Comparison of ENCODE assay signal across 30 cellular contexts in genomic region chr13:74215420-74215819, GRCh38.
"Had no signal": no experiment of that assay in that cellular context is flagged by ENCODE, and none has a peak within 500 bp of the region (broad histone marks: within the 10 kb centered on the region; RNA-seq: fewer than 3 reads in every experiment).

No MANE protein-coding gene starts in this region.

- H3K27ac ChIP-seq: ascending aorta, breast epithelium, coronary artery, dorsolateral prefrontal cortex, esophagus muscularis mucosa, gastroesophageal sphincter had no signal

- H3K4me1 Mint-ChIP-seq: activated CD8-positive, alpha-beta memory T cell treated with anti-CD3 and anti-CD28 coated beads, Interleukin-2, amount 10 ng/mL, durations not matched to agents 7 days and 5 days; central memory CD8-positive, alpha-beta T cell had no signal

- H3K4me3 Mint-ChIP-seq: activated CD4-positive, alpha-beta memory T cell treated with anti-CD3 and anti-CD28 coated beads for 36 hours; activated CD4-positive, alpha-beta T cell treated with anti-CD3 and anti-CD28 coated beads for 36 hours; activated CD4-positive, alpha-beta T cell treated with anti-CD3 and anti-CD28 coated beads, Interleukin-2, amount 10 ng/mL, durations not matched to agents 24 days and 14 days; activated CD8-positive, alpha-beta memory T cell treated with anti-CD3 and anti-CD28 coated beads, Interleukin-2, amount 10 ng/mL, durations not matched to agents 7 days and 5 days; activated CD8-positive, alpha-beta T cell treated with anti-CD3 and anti-CD28 coated beads, Interleukin-2, amount 10 ng/mL, durations not matched to agents 7 days and 5 days; activated naive CD4-positive, alpha-beta T cell treated with anti-CD3 and anti-CD28 coated beads, Interleukin-2, amount 10 ng/mL, durations not matched to agents 7 days and 5 days; activated naive CD8-positive, alpha-beta T cell treated with anti-CD3 and anti-CD28 coated beads, Interleukin-2, amount 10 ng/mL, durations not matched to agents 7 days and 5 days; activated T-helper 1 cell treated with anti-CD3 and anti-CD28 coated beads, Interleukin-12 subunit alpha, Interleukin-12 subunit beta, Interleukin-2, Interleukin-4 antibody, amounts not matched to agents 30 ng/mL and 10 ng/mL and 1 ng/mL, durations not matched to agents 14 hours and 24 hours and 36 hours; brain; central memory CD8-positive, alpha-beta T cell; dendritic cell treated with granulocyte-macrophage colony-stimulating factor and Interleukin-4, amounts not matched to agents 40 ng/mL and 50 ng/mL, for 4 days had no signal

- DNase-seq: activated CD4-positive, alpha-beta memory T cell treated with anti-CD3 and anti-CD28 coated beads for 36 hours; activated CD4-positive, alpha-beta T cell treated with anti-CD3 and anti-CD28 coated beads for 36 hours; activated CD4-positive, alpha-beta T cell treated with anti-CD3 and anti-CD28 coated beads, Interleukin-2, amount 10 ng/mL, durations not matched to agents 24 days and 14 days; activated CD4-positive, CD25-positive, alpha-beta regulatory T cell; activated CD4-positive, CD25-positive, alpha-beta regulatory T cell treated with anti-CD3 and anti-CD28 coated beads, Interleukin-2, amount 50 U/mL, for 72 hours; activated CD8-positive, alpha-beta memory T cell treated with anti-CD3 and anti-CD28 coated beads, Interleukin-2, amount 10 ng/mL, durations not matched to agents 7 days and 5 days; activated CD8-positive, alpha-beta memory T cell treated with anti-CD3 and anti-CD28 coated beads, Interleukin-2, amount 50 U/mL, for 4 hours; activated CD8-positive, alpha-beta T cell treated with anti-CD3 and anti-CD28 coated beads, Interleukin-2, amount 10 ng/mL, durations not matched to agents 7 days and 5 days; activated gamma-delta T cell; activated naive CD4-positive, alpha-beta T cell; activated naive CD4-positive, alpha-beta T cell treated with anti-CD3 and anti-CD28 coated beads, Interleukin-2, amount 10 ng/mL, durations not matched to agents 7 days and 5 days; activated naive CD8-positive, alpha-beta T cell treated with anti-CD3 and anti-CD28 coated beads, Interleukin-2, amount 10 ng/mL, durations not matched to agents 7 days and 5 days; activated T-cell treated with anti-CD3 and anti-CD28 coated beads, Interleukin-2, amount 50 U/mL, for 1 hour; activated T-cell treated with anti-CD3 and anti-CD28 coated beads, Interleukin-2, amount 50 U/mL, for 48 hours; dorsolateral prefrontal cortex; effector memory CD4-positive, alpha-beta T cell; erythroblast; foreskin melanocyte; T-helper 2 cell had no signal

- H3K36me3 ChIP-seq: ascending aorta, breast epithelium, esophagus muscularis mucosa, gastroesophageal sphincter had no signal

- H3K4me1 ChIP-seq: breast epithelium, gastroesophageal sphincter had no signal

- ATAC-seq: activated CD4-positive, alpha-beta T cell treated with anti-CD3 and anti-CD28 coated beads for 36 hours; activated CD8-positive, alpha-beta memory T cell treated with anti-CD3 and anti-CD28 coated beads, Interleukin-2, amount 10 ng/mL, durations not matched to agents 7 days and 5 days; activated CD8-positive, alpha-beta T cell treated with anti-CD3 and anti-CD28 coated beads, Interleukin-2, amount 10 ng/mL, durations not matched to agents 7 days and 5 days; activated naive CD4-positive, alpha-beta T cell treated with anti-CD3 and anti-CD28 coated beads, Interleukin-2, amount 50 U/mL, for 72 hours; gastroesophageal sphincter had no signal

- H3K27ac Mint-ChIP-seq: activated CD4-positive, alpha-beta memory T cell treated with anti-CD3 and anti-CD28 coated beads for 36 hours; activated CD4-positive, alpha-beta T cell treated with anti-CD3 and anti-CD28 coated beads for 36 hours; activated CD4-positive, alpha-beta T cell treated with anti-CD3 and anti-CD28 coated beads, Interleukin-2, amount 10 ng/mL, durations not matched to agents 24 days and 14 days; activated CD8-positive, alpha-beta memory T cell treated with anti-CD3 and anti-CD28 coated beads, Interleukin-2, amount 10 ng/mL, durations not matched to agents 7 days and 5 days; activated CD8-positive, alpha-beta T cell treated with anti-CD3 and anti-CD28 coated beads, Interleukin-2, amount 10 ng/mL, durations not matched to agents 7 days and 5 days; activated naive CD4-positive, alpha-beta T cell treated with anti-CD3 and anti-CD28 coated beads, Interleukin-2, amount 10 ng/mL, durations not matched to agents 7 days and 5 days; activated naive CD4-positive, alpha-beta T cell treated with anti-CD3 and anti-CD28 coated beads, Interleukin-2, amount 50 U/mL, for 72 hours; activated naive CD8-positive, alpha-beta T cell treated with anti-CD3 and anti-CD28 coated beads, Interleukin-2, amount 10 ng/mL, durations not matched to agents 7 days and 5 days; activated T-helper 1 cell treated with anti-CD3 and anti-CD28 coated beads, Interleukin-12 subunit alpha, Interleukin-12 subunit beta, Interleukin-2, Interleukin-4 antibody, amounts not matched to agents 30 ng/mL and 10 ng/mL and 1 ng/mL, durations not matched to agents 14 hours and 24 hours and 36 hours; activated T-helper 2 cell treated with anti-CD3 and anti-CD28 coated beads, Interferon-gamma antibody, Interleukin-2, Interleukin-4, amounts not matched to agents 10 μg/mL and 5 μg/mL and 100 μg/mL, durations not matched to agents 14 hours and 24 hours and 36 hours; brain; dendritic cell treated with granulocyte-macrophage colony-stimulating factor and Interleukin-4, amounts not matched to agents 40 ng/mL and 50 ng/mL, for 4 days had no signal

- H3K9me3 ChIP-seq: ascending aorta, breast epithelium, esophagus muscularis mucosa, gastroesophageal sphincter had no signal

- H3K4me3 ChIP-seq: ascending aorta, breast epithelium, coronary artery, dorsolateral prefrontal cortex, esophagus muscularis mucosa, gastroesophageal sphincter had no signal

- H3K9me3 Mint-ChIP-seq: activated CD4-positive, alpha-beta memory T cell treated with anti-CD3 and anti-CD28 coated beads for 36 hours; activated T-helper 1 cell treated with anti-CD3 and anti-CD28 coated beads, Interleukin-12 subunit alpha, Interleukin-12 subunit beta, Interleukin-2, Interleukin-4 antibody, amounts not matched to agents 30 ng/mL and 10 ng/mL and 1 ng/mL, durations not matched to agents 14 hours and 24 hours and 36 hours; activated T-helper 2 cell treated with anti-CD3 and anti-CD28 coated beads, Interferon-gamma antibody, Interleukin-2, Interleukin-4, amounts not matched to agents 10 μg/mL and 5 μg/mL and 100 μg/mL, durations not matched to agents 14 hours and 24 hours and 36 hours; central memory CD8-positive, alpha-beta T cell; dendritic cell treated with granulocyte-macrophage colony-stimulating factor and Interleukin-4, amounts not matched to agents 40 ng/mL and 50 ng/mL, for 4 days had no signal

- H3K27me3 ChIP-seq: ascending aorta, breast epithelium, dorsolateral prefrontal cortex, esophagus muscularis mucosa, gastroesophageal sphincter had no signal

- H3K27me3 Mint-ChIP-seq: activated CD4-positive, alpha-beta memory T cell treated with anti-CD3 and anti-CD28 coated beads for 36 hours; activated CD4-positive, alpha-beta T cell treated with anti-CD3 and anti-CD28 coated beads for 36 hours; activated CD8-positive, alpha-beta memory T cell treated with anti-CD3 and anti-CD28 coated beads, Interleukin-2, amount 10 ng/mL, durations not matched to agents 7 days and 5 days; activated naive CD4-positive, alpha-beta T cell treated with anti-CD3 and anti-CD28 coated beads, Interleukin-2, amount 10 ng/mL, durations not matched to agents 7 days and 5 days; activated naive CD8-positive, alpha-beta T cell treated with anti-CD3 and anti-CD28 coated beads, Interleukin-2, amount 10 ng/mL, durations not matched to agents 7 days and 5 days; brain; central memory CD8-positive, alpha-beta T cell; dendritic cell treated with granulocyte-macrophage colony-stimulating factor and Interleukin-4, amounts not matched to agents 40 ng/mL and 50 ng/mL, for 4 days had no signal

- H3K36me3 Mint-ChIP-seq: activated CD4-positive, alpha-beta memory T cell treated with anti-CD3 and anti-CD28 coated beads for 36 hours; activated CD8-positive, alpha-beta memory T cell treated with anti-CD3 and anti-CD28 coated beads, Interleukin-2, amount 10 ng/mL, durations not matched to agents 7 days and 5 days; activated naive CD4-positive, alpha-beta T cell treated with anti-CD3 and anti-CD28 coated beads, Interleukin-2, amount 10 ng/mL, durations not matched to agents 7 days and 5 days; brain had no signal
